In genomic region chr3:129404610-129405009, GRCh38 we compare ENCODE assay signal across 24 cellular contexts.
A peak's percentile ranks its signal among the peaks of the same experiment; 100 is the strongest.
DNase-seq lines count a peak whose midpoint lies in the region; ATAC-seq, FAIRE-seq and TF ChIP-seq lines count a peak whose summit lies in the region.
"Had no signal": no experiment of that assay in that cellular context is flagged by ENCODE, and none has a peak within 500 bp of the region (broad histone marks: within the 10 kb centered on the region; RNA-seq: fewer than 3 reads in every experiment).

No MANE protein-coding gene starts in this region.

- H4K20me1 ChIP-seq in DOHH2 (ENCODE audit: control insufficient read depth, insufficient read depth, low read depth, low read length), result no peaks in the 10 kb centered on the region

- no peaks in the 10 kb centered on the region for H3K9me3 ChIP-seq in DOHH2 (ENCODE audit: control insufficient read depth, insufficient read depth, low read length)
- H3K9me3 ChIP-seq: BE2C, MG63, SJCRH30 had no signal

- no peak for FAIRE-seq in RCC 7860 (lab: Jason Lieb, UNC)
- FAIRE-seq: HTR-8/SVneo had no signal

- H3F3A ChIP-seq in DOHH2 (ENCODE audit: control insufficient read depth, insufficient read depth), result peaks cover 2% of the 10 kb centered on the region; the same call in 1 of the 2 replicates

- H3K36me3 ChIP-seq in DOHH2 (ENCODE audit: control insufficient read depth, low read length), result no peaks in the 10 kb centered on the region
- H3K36me3 ChIP-seq: BE2C, MG63, SJCRH30 had no signal

- H3K9me2 ChIP-seq in DOHH2 (replicated peaks; ENCODE audit: control insufficient read depth, low read length), result no peaks in the 10 kb centered on the region

- no peaks in the 10 kb centered on the region for H3K27me3 ChIP-seq in DOHH2 (ENCODE audit: control insufficient read depth, low read length)
- H3K27me3 ChIP-seq: BE2C, MG63 had no signal

- no peak for TF ChIP-seq CTCF in DOHH2 (IDR thresholded peaks at IDR 0.05; ENCODE audit: low read depth, low read length, poor library complexity, severe bottlenecking)

- H3K4me2 ChIP-seq in DOHH2 (ENCODE audit: low read length), result peak overlapping the region; percentile 18; the same call in 1 of the 2 replicates
- H3K4me2 ChIP-seq: GM23338 had no signal

- H3K79me2 ChIP-seq in DOHH2 (ENCODE audit: control insufficient read depth, low read length), result no peaks in the 10 kb centered on the region

- ATAC-seq in GM19351 (IDR thresholded peaks at IDR 0.05; ENCODE audit: unreplicated experiment) (peak; percentile 64), GM21786 (IDR thresholded peaks at IDR 0.05; ENCODE audit: unreplicated experiment) (peak; percentile 54), HG03442 (IDR thresholded peaks at IDR 0.05; ENCODE audit: unreplicated experiment) (peak; percentile 46), GM21526 (IDR thresholded peaks at IDR 0.05; ENCODE audit: low FRiP score, unreplicated experiment) (no peak)
- ATAC-seq: GM23338, HCT116 had no signal

- peaks cover 51% of the 10 kb centered on the region for H3K4me1 ChIP-seq in DOHH2 (ENCODE audit: control insufficient read depth, low read length)
- H3K4me1 ChIP-seq: BE2C, SJCRH30 had no signal

- no peak overlapping the region for H3K4me3 ChIP-seq in DOHH2 (ENCODE audit: low read length)
- H3K4me3 ChIP-seq: GM23338, MG63, SJCRH30 had no signal

- no peak for DNase-seq in globus pallidus (ENCODE audit: low spot score)
- no peak for DNase-seq in NCI-H1694 (lab: John Stamatoyannopoulos, UW)
- no peak for DNase-seq in RCC 7860 (ENCODE audit: low spot score)
- DNase-seq: BE2C; CD4-positive, alpha-beta memory T cell; DMS153; GF-D8; IMR-90; Karpas-422; MG63; NCI-H1092; NCI-H146; NCI-H2081; NCI-H446 treated with DMSO at 0.1 percent for 48 hours; SJCRH30; T1000 had no signal

- H3K27ac ChIP-seq in DOHH2 (ENCODE audit: low read depth, low read length), result no peak overlapping the region
- H3K27ac ChIP-seq: SJCRH30 had no signal
